1 cellular context compared by ENCODE assay signal in genomic region chr5:111764019-111764418, GRCh38.
TF ChIP-seq lines count a peak whose summit lies in the region.

No MANE protein-coding gene starts in this region.

TF ChIP-seq in GM23338, 12 proteins besides CTCF, POLR2A, EP300 and RAD21 (continued from another document):
- TF ChIP-seq, protein P1, sequence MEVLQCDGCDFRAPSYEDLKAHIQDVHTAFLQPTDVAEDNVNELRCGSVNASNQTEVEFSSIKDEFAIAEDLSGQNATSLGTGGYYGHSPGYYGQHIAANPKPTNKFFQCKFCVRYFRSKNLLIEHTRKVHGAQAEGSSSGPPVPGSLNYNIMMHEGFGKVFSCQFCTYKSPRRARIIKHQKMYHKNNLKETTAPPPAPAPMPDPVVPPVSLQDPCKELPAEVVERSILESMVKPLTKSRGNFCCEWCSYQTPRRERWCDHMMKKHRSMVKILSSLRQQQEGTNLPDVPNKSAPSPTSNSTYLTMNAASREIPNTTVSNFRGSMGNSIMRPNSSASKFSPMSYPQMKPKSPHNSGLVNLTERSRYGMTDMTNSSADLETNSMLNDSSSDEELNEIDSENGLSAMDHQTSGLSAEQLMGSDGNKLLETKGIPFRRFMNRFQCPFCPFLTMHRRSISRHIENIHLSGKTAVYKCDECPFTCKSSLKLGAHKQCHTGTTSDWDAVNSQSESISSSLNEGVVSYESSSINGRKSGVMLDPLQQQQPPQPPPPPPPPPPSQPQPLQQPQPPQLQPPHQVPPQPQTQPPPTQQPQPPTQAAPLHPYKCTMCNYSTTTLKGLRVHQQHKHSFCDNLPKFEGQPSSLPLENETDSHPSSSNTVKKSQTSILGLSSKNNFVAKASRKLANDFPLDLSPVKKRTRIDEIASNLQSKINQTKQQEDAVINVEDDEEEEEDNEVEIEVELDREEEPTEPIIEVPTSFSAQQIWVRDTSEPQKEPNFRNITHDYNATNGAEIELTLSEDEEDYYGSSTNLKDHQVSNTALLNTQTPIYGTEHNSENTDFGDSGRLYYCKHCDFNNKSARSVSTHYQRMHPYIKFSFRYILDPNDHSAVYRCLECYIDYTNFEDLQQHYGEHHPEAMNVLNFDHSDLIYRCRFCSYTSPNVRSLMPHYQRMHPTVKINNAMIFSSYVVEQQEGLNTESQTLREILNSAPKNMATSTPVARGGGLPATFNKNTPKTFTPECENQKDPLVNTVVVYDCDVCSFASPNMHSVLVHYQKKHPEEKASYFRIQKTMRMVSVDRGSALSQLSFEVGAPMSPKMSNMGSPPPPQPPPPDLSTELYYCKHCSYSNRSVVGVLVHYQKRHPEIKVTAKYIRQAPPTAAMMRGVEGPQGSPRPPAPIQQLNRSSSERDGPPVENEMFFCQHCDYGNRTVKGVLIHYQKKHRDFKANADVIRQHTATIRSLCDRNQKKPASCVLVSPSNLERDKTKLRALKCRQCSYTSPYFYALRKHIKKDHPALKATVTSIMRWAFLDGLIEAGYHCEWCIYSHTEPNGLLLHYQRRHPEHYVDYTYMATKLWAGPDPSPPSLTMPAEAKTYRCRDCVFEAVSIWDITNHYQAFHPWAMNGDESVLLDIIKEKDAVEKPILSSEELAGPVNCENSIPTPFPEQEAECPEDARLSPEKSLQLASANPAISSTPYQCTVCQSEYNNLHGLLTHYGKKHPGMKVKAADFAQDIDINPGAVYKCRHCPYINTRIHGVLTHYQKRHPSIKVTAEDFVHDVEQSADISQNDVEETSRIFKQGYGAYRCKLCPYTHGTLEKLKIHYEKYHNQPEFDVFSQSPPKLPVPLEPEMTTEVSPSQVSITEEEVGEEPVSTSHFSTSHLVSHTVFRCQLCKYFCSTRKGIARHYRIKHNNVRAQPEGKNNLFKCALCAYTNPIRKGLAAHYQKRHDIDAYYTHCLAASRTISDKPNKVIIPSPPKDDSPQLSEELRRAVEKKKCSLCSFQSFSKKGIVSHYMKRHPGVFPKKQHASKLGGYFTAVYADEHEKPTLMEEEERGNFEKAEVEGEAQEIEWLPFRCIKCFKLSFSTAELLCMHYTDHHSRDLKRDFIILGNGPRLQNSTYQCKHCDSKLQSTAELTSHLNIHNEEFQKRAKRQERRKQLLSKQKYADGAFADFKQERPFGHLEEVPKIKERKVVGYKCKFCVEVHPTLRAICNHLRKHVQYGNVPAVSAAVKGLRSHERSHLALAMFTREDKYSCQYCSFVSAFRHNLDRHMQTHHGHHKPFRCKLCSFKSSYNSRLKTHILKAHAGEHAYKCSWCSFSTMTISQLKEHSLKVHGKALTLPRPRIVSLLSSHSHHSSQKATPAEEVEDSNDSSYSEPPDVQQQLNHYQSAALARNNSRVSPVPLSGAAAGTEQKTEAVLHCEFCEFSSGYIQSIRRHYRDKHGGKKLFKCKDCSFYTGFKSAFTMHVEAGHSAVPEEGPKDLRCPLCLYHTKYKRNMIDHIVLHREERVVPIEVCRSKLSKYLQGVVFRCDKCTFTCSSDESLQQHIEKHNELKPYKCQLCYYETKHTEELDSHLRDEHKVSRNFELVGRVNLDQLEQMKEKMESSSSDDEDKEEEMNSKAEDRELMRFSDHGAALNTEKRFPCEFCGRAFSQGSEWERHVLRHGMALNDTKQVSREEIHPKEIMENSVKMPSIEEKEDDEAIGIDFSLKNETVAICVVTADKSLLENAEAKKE (CRISPR knock-in tag; IDR thresholded peaks at IDR 0.05) = no peak
- TF ChIP-seq ZNF114 (CRISPR knock-in tag; IDR thresholded peaks at IDR 0.05) = no peak
- TF ChIP-seq STAT1 (IDR thresholded peaks at IDR 0.05; ENCODE audit: unreplicated experiment) = no peak
- TF ChIP-seq JUNB (IDR thresholded peaks at IDR 0.05; ENCODE audit: unreplicated experiment) = no peak
- no peak for TF ChIP-seq ZNF331 (CRISPR knock-in tag; IDR thresholded peaks at IDR 0.05; ENCODE audit: low read depth)
- no peak for TF ChIP-seq REST (IDR thresholded peaks at IDR 0.05; ENCODE audit: unreplicated experiment)
- no peak for TF ChIP-seq ETS1 (IDR thresholded peaks at IDR 0.05)
